ENCODE assay signal across 25 cellular contexts in genomic region chr3:30724863-30725262, GRCh38.
"Had no signal": no experiment of that assay in that cellular context is flagged by ENCODE, and none has a peak within 500 bp of the region (broad histone marks: within the 10 kb centered on the region; RNA-seq: fewer than 3 reads in every experiment).

No MANE protein-coding gene starts in this region.

- H3K27ac ChIP-seq: coronary artery, dorsolateral prefrontal cortex, epithelial cell of prostate, esophagus squamous epithelium, gastrocnemius medialis, heart right ventricle, left lung, lower lobe of right lung had no signal

- ATAC-seq: effector memory CD8-positive, alpha-beta T cell; esophagus mucosa; gastrocnemius medialis; heart right ventricle; left cardiac atrium; left lung; left ventricle myocardium superior; lower lobe of right lung; mucosa of descending colon; naive thymus-derived CD8-positive, alpha-beta T cell had no signal

- DNase-seq: dermis blood vessel endothelial cell; dorsolateral prefrontal cortex; effector CD8-positive, alpha-beta T cell; effector memory CD8-positive, alpha-beta T cell; endodermal cell; erythroblast; esophagus squamous epithelium; foreskin fibroblast; foreskin melanocyte; gastrocnemius medialis; glutamatergic neuron; head of caudate nucleus; heart right ventricle; hippocampal formation; left cardiac atrium; left lung; left ventricle myocardium superior; lower lobe of right lung; mesenchymal stem cell; mucosa of descending colon; naive B cell; naive thymus-derived CD8-positive, alpha-beta T cell had no signal

- H3K27me3 ChIP-seq: esophagus squamous epithelium, gastrocnemius medialis, heart right ventricle, left lung had no signal

- H3K4me1 ChIP-seq: esophagus squamous epithelium, left lung, lower lobe of right lung had no signal

- H3K36me3 ChIP-seq: esophagus squamous epithelium, gastrocnemius medialis, heart right ventricle, left lung, lower lobe of right lung had no signal

- H3K4me3 ChIP-seq: coronary artery, dorsolateral prefrontal cortex, esophagus squamous epithelium, gastrocnemius medialis, heart right ventricle, left lung, lower lobe of right lung, mucosa of descending colon had no signal

- H3K9me3 ChIP-seq: esophagus squamous epithelium, gastrocnemius medialis, heart right ventricle, left lung, lower lobe of right lung, mucosa of descending colon had no signal
